In genomic region chr1:36084502-36085115, GRCh38 we compare ENCODE assay signal across 12 cellular contexts. TPM values are rescaled to one million over a fixed set of nuclear protein-coding genes. Genes with fewer than 3 reads are reported as not detected.
DNase-seq lines count a peak whose midpoint lies in the region; ATAC-seq and TF ChIP-seq lines count a peak whose summit lies in the region.
"Had no signal": no experiment of that assay in that cellular context is flagged by ENCODE, and none has a peak within 500 bp of the region (broad histone marks: within the 10 kb centered on the region; RNA-seq: fewer than 3 reads in every experiment).

No MANE protein-coding gene starts in this region.

- peak overlapping the region; percentile 44 to 76 for H3K4me3 Mint-ChIP-seq in stimulated activated naive B cell treated with anti-CD40 and anti-IgM and Interleukin-4, amounts not matched to agents 10 μg/mL and 1 μg/mL and 100 μg/mL, for 72 hours

- peaks cover 10% of the 10 kb centered on the region in 2 donors for H3K4me1 ChIP-seq in ascending aorta

- no peak for TF ChIP-seq CTCF in ascending aorta (IDR thresholded peaks at IDR 0.05)

- H3K36me3 Mint-ChIP-seq in stimulated activated naive B cell treated with anti-CD40 and anti-IgM and Interleukin-4, amounts not matched to agents 10 μg/mL and 1 μg/mL and 100 μg/mL, for 72 hours = peaks cover 2 to 4% of the 10 kb centered on the region in 2 donors

- DNase-seq in DMS 273 (lab: John Stamatoyannopoulos, UW; ENCODE audit: unreplicated experiment) (peak; percentile 47), DMS 273 treated with DMSO at 0.1 percent for 48 hours (lab: John Stamatoyannopoulos, UW) (no peak), ascending aorta (ENCODE audit: low spot score in 2 of 2) (no peak), kidney tubule cell (ENCODE audit: low spot score) (peak; percentile 18)
- DNase-seq in stimulated activated naive B cell treated with anti-CD40 and anti-IgM and Interleukin-4, amounts not matched to agents 10 μg/mL and 1 μg/mL and 100 μg/mL, for 72 hours = no peak
- DNase-seq in stimulated activated CD4-positive, alpha-beta T cell treated with anti-CD3 and anti-CD28 coated beads, Interleukin-2, amount 100 ng/mL, for 24 hours = no peak
- DNase-seq: activated CD8-positive, alpha-beta memory T cell treated with anti-CD3 and anti-CD28 coated beads, Interleukin-2, amount 50 U/mL, for 4 hours; mucosa of descending colon had no signal

- H3K4me1 Mint-ChIP-seq in stimulated activated naive B cell treated with anti-CD40 and anti-IgM and Interleukin-4, amounts not matched to agents 10 μg/mL and 1 μg/mL and 100 μg/mL, for 72 hours = peaks cover 5% of the 10 kb centered on the region in 2 donors

- intact Hi-C loops in ascending aorta (cut with DNase I) = loop anchor here (10.0 kb wide), 2 partner anchors 150 to 1610 kb away; partner anchors contain the start of genes AGO3 and CDCA8

- H3K27me3 ChIP-seq in ascending aorta = no peaks in the 10 kb centered on the region

- H3K4me3 ChIP-seq in ascending aorta = peak overlapping the region; percentile 58
- H3K4me3 ChIP-seq: mucosa of descending colon had no signal

- H3K27ac ChIP-seq in ascending aorta = no peak overlapping the region
- H3K27ac ChIP-seq: 22Rv1 had no signal

- H3K36me3 ChIP-seq in ascending aorta = no peaks in the 10 kb centered on the region

- no peaks in the 10 kb centered on the region for H3K9me3 ChIP-seq in ascending aorta
- H3K9me3 ChIP-seq: mucosa of descending colon had no signal

- H3K27me3 Mint-ChIP-seq in stimulated activated naive B cell treated with anti-CD40 and anti-IgM and Interleukin-4, amounts not matched to agents 10 μg/mL and 1 μg/mL and 100 μg/mL, for 72 hours = peaks cover 4 to 22% of the 10 kb centered on the region in 2 donors

- no peaks in the 10 kb centered on the region for H3K9me3 Mint-ChIP-seq in stimulated activated naive B cell treated with anti-CD40 and anti-IgM and Interleukin-4, amounts not matched to agents 10 μg/mL and 1 μg/mL and 100 μg/mL, for 72 hours

- no peak for ATAC-seq in stimulated activated naive B cell treated with anti-CD40 and anti-IgM and Interleukin-4, amounts not matched to agents 10 μg/mL and 1 μg/mL and 100 μg/mL, for 72 hours (replicated peaks)
- no peak for ATAC-seq in GM18858 (IDR thresholded peaks at IDR 0.05; ENCODE audit: unreplicated experiment)
- no peak for ATAC-seq in HG03095 (IDR thresholded peaks at IDR 0.05; ENCODE audit: unreplicated experiment)
- ATAC-seq: mucosa of descending colon had no signal

- no peak overlapping the region for H3K27ac Mint-ChIP-seq in stimulated activated naive B cell treated with anti-CD40 and anti-IgM and Interleukin-4, amounts not matched to agents 10 μg/mL and 1 μg/mL and 100 μg/mL, for 72 hours

RNA-seq across cellular contexts. Expression of gene TEKT2, which starts 0.7 kb away (rescaled TPM):
- not detected for total RNA-seq in ascending aorta
- total RNA-seq: M059J had no signal

RNA-seq across cellular contexts. Expression of gene ADPRS, which starts 4.1 kb away (rescaled TPM):
- 69.3 TPM for total RNA-seq in ascending aorta

RNA-seq across cellular contexts. Expression of gene COL8A2, which starts 40.4 kb away (rescaled TPM):
- 41.7 TPM for total RNA-seq in ascending aorta

Comparison
In these comparisons a context has a peak if more than half of its experiments do, and no peak if none do; other contexts are left out.
1. DNase-seq: peak in DMS 273 (single experiment) and kidney tubule cell (single experiment); none in DMS 273 treated with DMSO at 0.1 percent for 48 hours (single experiment), ascending aorta (0 of 2), stimulated activated naive B cell treated with anti-CD40 and anti-IgM and Interleukin-4, amounts not matched to agents 10 μg/mL and 1 μg/mL and 100 μg/mL, for 72 hours (single experiment) and stimulated activated CD4-positive, alpha-beta T cell treated with anti-CD3 and anti-CD28 coated beads, Interleukin-2, amount 100 ng/mL, for 24 hours (0 of 2).